Comparison of ENCODE assay signal across 1 cellular context in the genomic region with DNA sequence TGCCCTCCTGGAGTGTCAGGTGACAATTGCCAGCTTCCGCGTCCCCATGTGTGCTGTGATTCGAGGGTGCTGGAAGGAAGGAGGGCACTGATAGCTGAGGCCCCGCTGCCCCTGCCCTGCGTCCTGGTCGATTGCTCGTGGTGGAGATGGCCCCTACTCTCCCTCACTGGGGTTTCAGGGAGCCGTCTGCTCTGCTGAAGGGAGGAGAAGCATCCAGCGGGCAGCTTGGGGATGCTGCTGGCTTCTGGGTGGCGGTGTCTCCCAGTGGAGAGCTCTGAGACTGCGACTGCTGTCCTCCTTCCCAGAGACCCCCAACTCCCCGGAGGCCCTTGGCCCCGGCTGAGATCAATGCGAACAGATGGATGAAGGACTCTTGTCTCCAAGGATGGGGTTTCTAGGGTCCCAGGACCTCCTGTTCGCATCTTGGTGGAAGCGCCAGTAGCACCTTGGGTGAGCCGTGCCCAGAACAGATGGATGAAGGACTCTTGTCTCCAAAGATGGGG.
TF ChIP-seq lines count a peak whose summit lies in the region.

No MANE protein-coding gene starts in this region.

TF ChIP-seq in GM23338, 12 proteins besides CTCF, POLR2A, EP300 and RAD21 (continued from another document):
- TF ChIP-seq, protein P1, sequence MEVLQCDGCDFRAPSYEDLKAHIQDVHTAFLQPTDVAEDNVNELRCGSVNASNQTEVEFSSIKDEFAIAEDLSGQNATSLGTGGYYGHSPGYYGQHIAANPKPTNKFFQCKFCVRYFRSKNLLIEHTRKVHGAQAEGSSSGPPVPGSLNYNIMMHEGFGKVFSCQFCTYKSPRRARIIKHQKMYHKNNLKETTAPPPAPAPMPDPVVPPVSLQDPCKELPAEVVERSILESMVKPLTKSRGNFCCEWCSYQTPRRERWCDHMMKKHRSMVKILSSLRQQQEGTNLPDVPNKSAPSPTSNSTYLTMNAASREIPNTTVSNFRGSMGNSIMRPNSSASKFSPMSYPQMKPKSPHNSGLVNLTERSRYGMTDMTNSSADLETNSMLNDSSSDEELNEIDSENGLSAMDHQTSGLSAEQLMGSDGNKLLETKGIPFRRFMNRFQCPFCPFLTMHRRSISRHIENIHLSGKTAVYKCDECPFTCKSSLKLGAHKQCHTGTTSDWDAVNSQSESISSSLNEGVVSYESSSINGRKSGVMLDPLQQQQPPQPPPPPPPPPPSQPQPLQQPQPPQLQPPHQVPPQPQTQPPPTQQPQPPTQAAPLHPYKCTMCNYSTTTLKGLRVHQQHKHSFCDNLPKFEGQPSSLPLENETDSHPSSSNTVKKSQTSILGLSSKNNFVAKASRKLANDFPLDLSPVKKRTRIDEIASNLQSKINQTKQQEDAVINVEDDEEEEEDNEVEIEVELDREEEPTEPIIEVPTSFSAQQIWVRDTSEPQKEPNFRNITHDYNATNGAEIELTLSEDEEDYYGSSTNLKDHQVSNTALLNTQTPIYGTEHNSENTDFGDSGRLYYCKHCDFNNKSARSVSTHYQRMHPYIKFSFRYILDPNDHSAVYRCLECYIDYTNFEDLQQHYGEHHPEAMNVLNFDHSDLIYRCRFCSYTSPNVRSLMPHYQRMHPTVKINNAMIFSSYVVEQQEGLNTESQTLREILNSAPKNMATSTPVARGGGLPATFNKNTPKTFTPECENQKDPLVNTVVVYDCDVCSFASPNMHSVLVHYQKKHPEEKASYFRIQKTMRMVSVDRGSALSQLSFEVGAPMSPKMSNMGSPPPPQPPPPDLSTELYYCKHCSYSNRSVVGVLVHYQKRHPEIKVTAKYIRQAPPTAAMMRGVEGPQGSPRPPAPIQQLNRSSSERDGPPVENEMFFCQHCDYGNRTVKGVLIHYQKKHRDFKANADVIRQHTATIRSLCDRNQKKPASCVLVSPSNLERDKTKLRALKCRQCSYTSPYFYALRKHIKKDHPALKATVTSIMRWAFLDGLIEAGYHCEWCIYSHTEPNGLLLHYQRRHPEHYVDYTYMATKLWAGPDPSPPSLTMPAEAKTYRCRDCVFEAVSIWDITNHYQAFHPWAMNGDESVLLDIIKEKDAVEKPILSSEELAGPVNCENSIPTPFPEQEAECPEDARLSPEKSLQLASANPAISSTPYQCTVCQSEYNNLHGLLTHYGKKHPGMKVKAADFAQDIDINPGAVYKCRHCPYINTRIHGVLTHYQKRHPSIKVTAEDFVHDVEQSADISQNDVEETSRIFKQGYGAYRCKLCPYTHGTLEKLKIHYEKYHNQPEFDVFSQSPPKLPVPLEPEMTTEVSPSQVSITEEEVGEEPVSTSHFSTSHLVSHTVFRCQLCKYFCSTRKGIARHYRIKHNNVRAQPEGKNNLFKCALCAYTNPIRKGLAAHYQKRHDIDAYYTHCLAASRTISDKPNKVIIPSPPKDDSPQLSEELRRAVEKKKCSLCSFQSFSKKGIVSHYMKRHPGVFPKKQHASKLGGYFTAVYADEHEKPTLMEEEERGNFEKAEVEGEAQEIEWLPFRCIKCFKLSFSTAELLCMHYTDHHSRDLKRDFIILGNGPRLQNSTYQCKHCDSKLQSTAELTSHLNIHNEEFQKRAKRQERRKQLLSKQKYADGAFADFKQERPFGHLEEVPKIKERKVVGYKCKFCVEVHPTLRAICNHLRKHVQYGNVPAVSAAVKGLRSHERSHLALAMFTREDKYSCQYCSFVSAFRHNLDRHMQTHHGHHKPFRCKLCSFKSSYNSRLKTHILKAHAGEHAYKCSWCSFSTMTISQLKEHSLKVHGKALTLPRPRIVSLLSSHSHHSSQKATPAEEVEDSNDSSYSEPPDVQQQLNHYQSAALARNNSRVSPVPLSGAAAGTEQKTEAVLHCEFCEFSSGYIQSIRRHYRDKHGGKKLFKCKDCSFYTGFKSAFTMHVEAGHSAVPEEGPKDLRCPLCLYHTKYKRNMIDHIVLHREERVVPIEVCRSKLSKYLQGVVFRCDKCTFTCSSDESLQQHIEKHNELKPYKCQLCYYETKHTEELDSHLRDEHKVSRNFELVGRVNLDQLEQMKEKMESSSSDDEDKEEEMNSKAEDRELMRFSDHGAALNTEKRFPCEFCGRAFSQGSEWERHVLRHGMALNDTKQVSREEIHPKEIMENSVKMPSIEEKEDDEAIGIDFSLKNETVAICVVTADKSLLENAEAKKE (CRISPR knock-in tag; IDR thresholded peaks at IDR 0.05) = no peak
- TF ChIP-seq EZH2 (IDR thresholded peaks at IDR 0.05; ENCODE audit: low read depth, unreplicated experiment) (no peak), POLR2AphosphoS5 (IDR thresholded peaks at IDR 0.05; ENCODE audit: low read depth) (no peak), JUNB (IDR thresholded peaks at IDR 0.05; ENCODE audit: unreplicated experiment) (no peak), NANOG (IDR thresholded peaks at IDR 0.05; ENCODE audit: borderline replicate concordance) (no peak)
- TF ChIP-seq, protein P2, sequence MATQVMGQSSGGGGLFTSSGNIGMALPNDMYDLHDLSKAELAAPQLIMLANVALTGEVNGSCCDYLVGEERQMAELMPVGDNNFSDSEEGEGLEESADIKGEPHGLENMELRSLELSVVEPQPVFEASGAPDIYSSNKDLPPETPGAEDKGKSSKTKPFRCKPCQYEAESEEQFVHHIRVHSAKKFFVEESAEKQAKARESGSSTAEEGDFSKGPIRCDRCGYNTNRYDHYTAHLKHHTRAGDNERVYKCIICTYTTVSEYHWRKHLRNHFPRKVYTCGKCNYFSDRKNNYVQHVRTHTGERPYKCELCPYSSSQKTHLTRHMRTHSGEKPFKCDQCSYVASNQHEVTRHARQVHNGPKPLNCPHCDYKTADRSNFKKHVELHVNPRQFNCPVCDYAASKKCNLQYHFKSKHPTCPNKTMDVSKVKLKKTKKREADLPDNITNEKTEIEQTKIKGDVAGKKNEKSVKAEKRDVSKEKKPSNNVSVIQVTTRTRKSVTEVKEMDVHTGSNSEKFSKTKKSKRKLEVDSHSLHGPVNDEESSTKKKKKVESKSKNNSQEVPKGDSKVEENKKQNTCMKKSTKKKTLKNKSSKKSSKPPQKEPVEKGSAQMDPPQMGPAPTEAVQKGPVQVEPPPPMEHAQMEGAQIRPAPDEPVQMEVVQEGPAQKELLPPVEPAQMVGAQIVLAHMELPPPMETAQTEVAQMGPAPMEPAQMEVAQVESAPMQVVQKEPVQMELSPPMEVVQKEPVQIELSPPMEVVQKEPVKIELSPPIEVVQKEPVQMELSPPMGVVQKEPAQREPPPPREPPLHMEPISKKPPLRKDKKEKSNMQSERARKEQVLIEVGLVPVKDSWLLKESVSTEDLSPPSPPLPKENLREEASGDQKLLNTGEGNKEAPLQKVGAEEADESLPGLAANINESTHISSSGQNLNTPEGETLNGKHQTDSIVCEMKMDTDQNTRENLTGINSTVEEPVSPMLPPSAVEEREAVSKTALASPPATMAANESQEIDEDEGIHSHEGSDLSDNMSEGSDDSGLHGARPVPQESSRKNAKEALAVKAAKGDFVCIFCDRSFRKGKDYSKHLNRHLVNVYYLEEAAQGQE (IDR thresholded peaks at IDR 0.05; ENCODE audit: unreplicated experiment) = no peak
- TF ChIP-seq, protein P3, sequence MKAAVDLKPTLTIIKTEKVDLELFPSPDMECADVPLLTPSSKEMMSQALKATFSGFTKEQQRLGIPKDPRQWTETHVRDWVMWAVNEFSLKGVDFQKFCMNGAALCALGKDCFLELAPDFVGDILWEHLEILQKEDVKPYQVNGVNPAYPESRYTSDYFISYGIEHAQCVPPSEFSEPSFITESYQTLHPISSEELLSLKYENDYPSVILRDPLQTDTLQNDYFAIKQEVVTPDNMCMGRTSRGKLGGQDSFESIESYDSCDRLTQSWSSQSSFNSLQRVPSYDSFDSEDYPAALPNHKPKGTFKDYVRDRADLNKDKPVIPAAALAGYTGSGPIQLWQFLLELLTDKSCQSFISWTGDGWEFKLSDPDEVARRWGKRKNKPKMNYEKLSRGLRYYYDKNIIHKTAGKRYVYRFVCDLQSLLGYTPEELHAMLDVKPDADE (IDR thresholded peaks at IDR 0.05) = no peak
